In the genomic region with DNA sequence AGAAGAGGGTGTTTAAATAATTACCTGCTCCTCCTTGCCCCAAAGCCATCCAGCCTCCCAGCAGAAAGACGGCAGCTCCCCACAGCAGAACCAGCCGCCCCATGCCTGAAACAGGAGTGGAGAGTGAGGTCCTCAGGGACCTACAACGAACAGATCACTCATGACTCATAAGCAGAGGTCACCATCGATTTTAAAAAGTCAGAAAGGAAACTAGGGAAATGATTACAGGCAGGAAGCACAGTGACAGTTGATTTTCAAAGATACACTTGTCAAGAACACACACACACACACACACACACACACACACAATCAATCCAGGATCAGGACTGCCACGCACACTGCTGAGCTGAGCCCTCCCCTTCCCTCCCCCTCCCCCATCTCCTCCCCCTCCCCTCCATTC, we compare ENCODE assay signal across 8 cellular contexts. TPM values are rescaled to one million over a fixed set of nuclear protein-coding genes. Genes with fewer than 3 reads are reported as not detected.
A peak's percentile ranks its signal among the peaks of the same experiment; 100 is the strongest.
DNase-seq lines count a peak whose midpoint lies in the region; ATAC-seq and TF ChIP-seq lines count a peak whose summit lies in the region.
"Had no signal": no experiment of that assay in that cellular context is flagged by ENCODE, and none has a peak within 500 bp of the region (broad histone marks: within the 10 kb centered on the region; RNA-seq: fewer than 3 reads in every experiment).

A gene with protein sequence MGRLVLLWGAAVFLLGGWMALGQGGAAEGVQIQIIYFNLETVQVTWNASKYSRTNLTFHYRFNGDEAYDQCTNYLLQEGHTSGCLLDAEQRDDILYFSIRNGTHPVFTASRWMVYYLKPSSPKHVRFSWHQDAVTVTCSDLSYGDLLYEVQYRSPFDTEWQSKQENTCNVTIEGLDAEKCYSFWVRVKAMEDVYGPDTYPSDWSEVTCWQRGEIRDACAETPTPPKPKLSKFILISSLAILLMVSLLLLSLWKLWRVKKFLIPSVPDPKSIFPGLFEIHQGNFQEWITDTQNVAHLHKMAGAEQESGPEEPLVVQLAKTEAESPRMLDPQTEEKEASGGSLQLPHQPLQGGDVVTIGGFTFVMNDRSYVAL (minus strand): TSS at position 118 of the 400 bp plus-strand sequence. CDS start 15 bp downstream, at position 103.

- no peaks in the 10 kb centered on the region for H3K36me3 ChIP-seq in neural progenitor cell
- no peaks in the 10 kb centered on the region for H3K36me3 ChIP-seq in effector memory CD4-positive, alpha-beta T cell (ENCODE audit: control insufficient read depth, insufficient read depth, low read length)
- H3K36me3 ChIP-seq: SJCRH30 had no signal

- peaks cover 8% of the 10 kb centered on the region for H3F3A ChIP-seq in neural progenitor cell (ENCODE audit: low read depth)

- H3K4me3 Mint-ChIP-seq in neural progenitor cell, result peak within 1 kb of the TSS; percentile 51

- no peaks in the 10 kb centered on the region for H3K27me3 ChIP-seq in neural progenitor cell
- H3K27me3 ChIP-seq in effector memory CD4-positive, alpha-beta T cell (replicated peaks; ENCODE audit: control insufficient read depth, insufficient read depth, low read length, poor library complexity, severe bottlenecking), result no peaks in the 10 kb centered on the region
- H3K27me3 ChIP-seq: SJCRH30 had no signal

- no peak within 1 kb of the TSS for H3K27ac Mint-ChIP-seq in neural progenitor cell

- H3K36me3 Mint-ChIP-seq in neural progenitor cell, result no peaks in the 10 kb centered on the region

- H3K4me2 ChIP-seq in neural progenitor cell, result no peak within 1 kb of the TSS

- H4K20me1 ChIP-seq in neural progenitor cell (ENCODE audit: low read depth), result no peaks in the 10 kb centered on the region

- H3K9ac ChIP-seq in neural progenitor cell, result no peak within 1 kb of the TSS

- ATAC-seq in GM18511 (IDR thresholded peaks at IDR 0.05; ENCODE audit: unreplicated experiment) (peak; percentile 70), HG02885 (IDR thresholded peaks at IDR 0.05; ENCODE audit: poor library complexity, unreplicated experiment) (peak; percentile 45), GM19328 (IDR thresholded peaks at IDR 0.05; ENCODE audit: unreplicated experiment) (no peak)

- DNase-seq in SKM-1 treated with dmso at 0.1 percent for 144 hours (lab: John Stamatoyannopoulos, UW; ENCODE audit: unreplicated experiment) (peak; percentile 54), neural progenitor cell (ENCODE audit: low spot score) (no peak), posterior cingulate gyrus (no peak)
- DNase-seq in effector memory CD4-positive, alpha-beta T cell, result no peak

- no peak within 1 kb of the TSS for H3K4me3 ChIP-seq in neural progenitor cell
- no peak within 1 kb of the TSS for H3K4me3 ChIP-seq in effector memory CD4-positive, alpha-beta T cell (ENCODE audit: insufficient read depth, low read depth, low read length, poor library complexity, severe bottlenecking)
- H3K4me3 ChIP-seq: SJCRH30 had no signal

- no peaks in the 10 kb centered on the region for H3K9me3 ChIP-seq in neural progenitor cell (ENCODE audit: low read depth)
- H3K9me3 ChIP-seq in effector memory CD4-positive, alpha-beta T cell (ENCODE audit: control insufficient read depth, low read length), result no peaks in the 10 kb centered on the region
- H3K9me3 ChIP-seq: SJCRH30 had no signal

- no peak within 1 kb of the TSS for H2AFZ ChIP-seq in neural progenitor cell (replicated peaks)

- TF ChIP-seq CTCF in neural progenitor cell (IDR thresholded peaks at IDR 0.05), result no peak

- no peaks in the 10 kb centered on the region for H3K27me3 Mint-ChIP-seq in neural progenitor cell (ENCODE audit: insufficient read depth, low read depth)

- H3K27ac ChIP-seq in neural progenitor cell, result no peak within 1 kb of the TSS
- no peak within 1 kb of the TSS for H3K27ac ChIP-seq in effector memory CD4-positive, alpha-beta T cell (ENCODE audit: insufficient read depth, low read length, poor library complexity, severe bottlenecking)
- H3K27ac ChIP-seq: SJCRH30 had no signal

- intact Hi-C loops in posterior cingulate gyrus (cut with DNase I), result no loop called here

- H3K4me1 Mint-ChIP-seq in neural progenitor cell, result peaks cover 14% of the 10 kb centered on the region

- peaks cover 4% of the 10 kb centered on the region for H3K4me1 ChIP-seq in neural progenitor cell
- peaks cover 4% of the 10 kb centered on the region for H3K4me1 ChIP-seq in effector memory CD4-positive, alpha-beta T cell (ENCODE audit: control insufficient read depth, insufficient read depth, low read length, poor library complexity, severe bottlenecking)

- H3K9me3 Mint-ChIP-seq in neural progenitor cell, result peaks cover 4% of the 10 kb centered on the region

- no peaks in the 10 kb centered on the region for H3K79me2 ChIP-seq in neural progenitor cell (ENCODE audit: low read depth)

RNA-seq across cellular contexts. Expression of the gene that starts here (rescaled TPM):
- not detected in 2 replicates for total RNA-seq in neural progenitor cell (ENCODE audit: low replicate concordance)
